ENCODE assay signal across 19 cellular contexts in genomic region chr1:207205613-207206009, GRCh38.
DNase-seq lines count a peak whose midpoint lies in the region.
"Had no signal": no experiment of that assay in that cellular context is flagged by ENCODE, and none has a peak within 500 bp of the region (broad histone marks: within the 10 kb centered on the region; RNA-seq: fewer than 3 reads in every experiment).

No MANE protein-coding gene starts in this region.

- H2AFZ ChIP-seq in Karpas-422 (ENCODE audit: low read length): no peak overlapping the region

- intact Hi-C loops in posterior vena cava (cut with DNase I): no loop called here

- DNase-seq in Kasumi-1 (lab: John Stamatoyannopoulos, UW) (peak; percentile 12 to 13), RKO (ENCODE audit: low spot score) (peak; percentile 30), glomerular endothelial cell (ENCODE audit: extremely low read depth, low read depth, low spot score) (peak; percentile 33), posterior vena cava (ENCODE audit: low spot score) (no peak), Karpas-422 (no peak)
- no peak for DNase-seq in stimulated activated CD4-positive, alpha-beta T cell treated with anti-CD3 and anti-CD28 coated beads, Interleukin-4, amount 100 ng/mL, for 1 hour
- DNase-seq: activated CD4-positive, alpha-beta T cell treated with anti-CD3 and anti-CD28 coated beads, Interleukin-2, amount 50 U/mL, for 48 hours; activated naive CD8-positive, alpha-beta T cell treated with anti-CD3 and anti-CD28 coated beads for 36 hours; activated T-cell treated with anti-CD3 and anti-CD28 coated beads, Interleukin-2, amount 50 U/mL, for 1 hour; DMS153; hippocampal formation; NCI-H187; NCI-H510A; occipital lobe; stimulated activated CD4-positive, alpha-beta T cell treated with anti-CD3 and anti-CD28 coated beads, Interleukin-2, amount 100 ng/mL, for 48 hours had no signal

- peaks cover 0 to 3% (median 0%) of the 10 kb centered on the region in 5 donors for H3K9me3 ChIP-seq in subcutaneous abdominal adipose tissue (ENCODE audit: control insufficient read depth in 5 of 5, low read length in 5 of 5)
- no peaks in the 10 kb centered on the region for H3K9me3 ChIP-seq in Karpas-422 (ENCODE audit: low read length)

- no peaks in the 10 kb centered on the region for H3K79me2 ChIP-seq in Karpas-422 (ENCODE audit: low read length)

- H3K4me1 ChIP-seq in subcutaneous abdominal adipose tissue (ENCODE audit: control insufficient read depth in 5 of 5, insufficient read depth in 5 of 5, low read length in 5 of 5) (peaks cover 0 to 8% (median 0%) of the 10 kb centered on the region in 5 donors), Karpas-422 (ENCODE audit: low read length) (no peaks in the 10 kb centered on the region)
- H3K4me1 ChIP-seq: BLaER1 had no signal

- H3K27me3 ChIP-seq in subcutaneous abdominal adipose tissue (ENCODE audit: control insufficient read depth in 5 of 5, insufficient read depth in 4 of 5, low read length in 5 of 5): no peaks in the 10 kb centered on the region
- no peaks in the 10 kb centered on the region for H3K27me3 ChIP-seq in Karpas-422 (ENCODE audit: low read length)
- H3K27me3 ChIP-seq: BLaER1, MG63 had no signal

- H3K4me3 ChIP-seq in subcutaneous abdominal adipose tissue (ENCODE audit: low read depth in 1 of 5, low read length in 5 of 5) (no peak overlapping the region), Karpas-422 (ENCODE audit: low read length) (no peak overlapping the region)
- H3K4me3 ChIP-seq: BLaER1, MG63 had no signal

- H3K4me2 ChIP-seq in Karpas-422 (ENCODE audit: low read depth, low read length, poor library complexity, severe bottlenecking): no peak overlapping the region
- H3K4me2 ChIP-seq: BLaER1 had no signal

- peak overlapping the region; percentile 26 for H3K27ac ChIP-seq in subcutaneous abdominal adipose tissue (ENCODE audit: low read depth, low read length)
- no peak overlapping the region for H3K27ac ChIP-seq in Karpas-422 (ENCODE audit: low read length)
- H3K27ac ChIP-seq: BLaER1, VCaP had no signal

- no peak overlapping the region for H3K9ac ChIP-seq in subcutaneous abdominal adipose tissue (ENCODE audit: low read length in 5 of 5)
- no peak overlapping the region for H3K9ac ChIP-seq in Karpas-422 (ENCODE audit: low read length)
- H3K9ac ChIP-seq: BLaER1 had no signal

- H3K36me3 ChIP-seq in subcutaneous abdominal adipose tissue (ENCODE audit: control insufficient read depth in 5 of 5, insufficient read depth in 5 of 5, low read length in 5 of 5) (no peaks in the 10 kb centered on the region), Karpas-422 (ENCODE audit: insufficient read depth, low read length) (no peaks in the 10 kb centered on the region)
- H3K36me3 ChIP-seq: BLaER1, MG63 had no signal

- no peaks in the 10 kb centered on the region for H3K9me2 ChIP-seq in Karpas-422 (replicated peaks; ENCODE audit: insufficient read depth, low read length)

- no peaks in the 10 kb centered on the region for H4K20me1 ChIP-seq in Karpas-422 (ENCODE audit: insufficient read depth, low read depth, low read length)
- H4K20me1 ChIP-seq: BLaER1 had no signal

Comparison
In these comparisons a context has a peak if more than half of its experiments do, and no peak if none do; other contexts are left out.
1. DNase-seq: peak in Kasumi-1 (2 of 2), RKO (single experiment) and glomerular endothelial cell (single experiment); none in stimulated activated CD4-positive, alpha-beta T cell treated with anti-CD3 and anti-CD28 coated beads, Interleukin-4, amount 100 ng/mL, for 1 hour (single experiment), posterior vena cava (single experiment) and Karpas-422 (single experiment).